ENCODE assay signal across 15 cellular contexts in the genomic region with DNA sequence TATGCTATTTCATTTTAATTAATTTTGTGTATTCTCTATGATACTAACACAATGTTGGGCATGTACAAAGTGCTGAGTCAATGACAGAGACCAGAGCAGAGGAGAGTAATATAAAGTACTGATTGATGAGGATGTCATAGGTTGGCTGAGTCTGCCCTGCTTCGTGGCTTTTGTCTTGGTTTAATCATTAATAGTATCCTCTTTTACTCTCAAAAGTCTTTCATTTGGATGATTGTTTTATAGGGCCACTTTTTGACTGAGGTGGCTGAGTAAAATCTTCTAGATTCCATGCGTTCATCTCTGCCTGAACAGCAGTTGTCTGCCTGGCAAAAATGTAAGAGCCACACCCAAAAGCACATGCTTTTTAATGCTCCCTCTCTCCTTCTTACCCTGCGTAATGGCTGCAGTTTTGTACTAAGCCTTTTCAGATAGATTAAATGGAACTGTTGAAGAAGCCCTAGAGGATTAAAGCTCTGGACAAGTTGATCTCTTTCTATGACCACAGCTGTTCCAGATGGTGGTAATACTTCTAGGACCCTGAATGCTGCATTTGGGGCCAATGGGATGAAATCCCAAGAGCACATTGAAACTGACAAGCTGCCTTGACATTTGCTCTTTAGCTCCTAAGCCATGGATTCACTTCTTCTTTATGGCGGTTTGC. TPM values are rescaled to one million over a fixed set of nuclear protein-coding genes. Genes with fewer than 3 reads are reported as not detected.
A peak's percentile ranks its signal among the peaks of the same experiment; 100 is the strongest.
DNase-seq lines count a peak whose midpoint lies in the region; ATAC-seq, FAIRE-seq and TF ChIP-seq lines count a peak whose summit lies in the region.
"Had no signal": no experiment of that assay in that cellular context is flagged by ENCODE, and none has a peak within 500 bp of the region (broad histone marks: within the 10 kb centered on the region; RNA-seq: fewer than 3 reads in every experiment).

No MANE protein-coding gene starts in this region.

- no peak overlapping the region for H3K27ac Mint-ChIP-seq in endodermal cell
- H3K27ac Mint-ChIP-seq: activated naive CD8-positive, alpha-beta T cell had no signal

- TF ChIP-seq POLR2A in HepG2 (IDR thresholded peaks at IDR 0.05; ENCODE audit: insufficient read depth in 1 of 2, low read depth in 2 of 2, low read length in 2 of 2) (no peak), vagina (IDR thresholded peaks at IDR 0.05) (no peak)

- H3K27me3 Mint-ChIP-seq in endodermal cell (ENCODE audit: insufficient read depth) = no peaks in the 10 kb centered on the region
- H3K27me3 Mint-ChIP-seq: activated naive CD8-positive, alpha-beta T cell; central memory CD8-positive, alpha-beta T cell; naive B cell had no signal

- no peak overlapping the region for H2AFZ ChIP-seq in HepG2 (ENCODE audit: low read length)

- no peaks in the 10 kb centered on the region for H3K27me3 ChIP-seq in right atrium auricular region
- H3K27me3 ChIP-seq in endodermal cell (ENCODE audit: control insufficient read depth, insufficient read depth, low read length, poor library complexity, severe bottlenecking) = no peaks in the 10 kb centered on the region
- H3K27me3 ChIP-seq in HepG2 (ENCODE audit: control insufficient read depth in 1 of 2, insufficient read depth in 2 of 2, low read length in 2 of 2) = no peaks in the 10 kb centered on the region
- H3K27me3 ChIP-seq in vagina = no peaks in the 10 kb centered on the region
- H3K27me3 ChIP-seq: SJSA1 had no signal

- no peaks in the 10 kb centered on the region for H3K9me3 Mint-ChIP-seq in endodermal cell
- H3K9me3 Mint-ChIP-seq: central memory CD8-positive, alpha-beta T cell; naive B cell had no signal

- no peaks in the 10 kb centered on the region for H3K9me3 ChIP-seq in right atrium auricular region
- H3K9me3 ChIP-seq in endodermal cell (ENCODE audit: control insufficient read depth, low read length) = peaks cover 8% of the 10 kb centered on the region
- H3K9me3 ChIP-seq in HepG2 (ENCODE audit: low read length) = no peaks in the 10 kb centered on the region
- H3K9me3 ChIP-seq in vagina = no peaks in the 10 kb centered on the region
- H3K9me3 ChIP-seq: SJSA1 had no signal

- H3K79me2 ChIP-seq in HepG2 (ENCODE audit: insufficient read depth, low read length) = no peaks in the 10 kb centered on the region

- H3K36me3 ChIP-seq in right atrium auricular region = no peaks in the 10 kb centered on the region
- no peaks in the 10 kb centered on the region for H3K36me3 ChIP-seq in endodermal cell (ENCODE audit: control insufficient read depth, insufficient read depth, low read length)
- no peaks in the 10 kb centered on the region for H3K36me3 ChIP-seq in HepG2 (replicated peaks in 1 of 2; ENCODE audit: control insufficient read depth in 1 of 2, insufficient read depth in 2 of 2, low read length in 2 of 2)
- H3K36me3 ChIP-seq in vagina = no peaks in the 10 kb centered on the region
- H3K36me3 ChIP-seq: SJSA1 had no signal

- intact Hi-C loops in Right ventricle myocardium inferior (cut with DNase I) = no loop called here
- intact Hi-C loops in HepG2 (cut with micrococcal nuclease; ENCODE audit: unreplicated experiment) = no loop called here
- intact Hi-C loops in vagina (cut with DNase I) = no loop called here

- no peaks in the 10 kb centered on the region for H4K20me1 ChIP-seq in HepG2 (ENCODE audit: insufficient read depth, low read length)

- H3K4me1 Mint-ChIP-seq in endodermal cell = peaks cover 22% of the 10 kb centered on the region

- in situ Hi-C loops in HepG2 (cut with HindIII; ENCODE audit: extremely low pct_ligation_motif_present, low pct_unique_long_range_greater_than_20kb) = no loop called here

- H3K4me2 ChIP-seq in HepG2 (ENCODE audit: low read depth, low read length) = no peak overlapping the region
- H3K4me2 ChIP-seq: KMS-11 had no signal

- no peak for FAIRE-seq in HepG2 (lab: Jason Lieb, UNC)

- H3K27ac ChIP-seq in right atrium auricular region (no peak overlapping the region), endodermal cell (ENCODE audit: low read depth, low read length) (peak overlapping the region; percentile 62), HepG2 (ENCODE audit: extremely low read length, insufficient read depth, low read length) (no peak overlapping the region), vagina (peak overlapping the region; percentile 54)
- H3K27ac ChIP-seq: KMS-11, SJSA1 had no signal

- H3K4me1 ChIP-seq in right atrium auricular region (peaks cover 0 to 13% of the 10 kb centered on the region in 2 donors), endodermal cell (ENCODE audit: control insufficient read depth, insufficient read depth, low read length) (peaks cover 4% of the 10 kb centered on the region), HepG2 (ENCODE audit: insufficient read depth, low read length) (peaks cover 31% of the 10 kb centered on the region), vagina (peaks cover 18% of the 10 kb centered on the region)
- H3K4me1 ChIP-seq: SJSA1 had no signal

- peaks cover 12% of the 10 kb centered on the region for H3K36me3 Mint-ChIP-seq in endodermal cell (ENCODE audit: low read depth)

- no peak for TF ChIP-seq EP300 in HepG2 (IDR thresholded peaks at IDR 0.05; ENCODE audit: low read depth in 2 of 2, low read length in 2 of 2)
- TF ChIP-seq EP300 in HepG2 (CRISPR knock-in tag; IDR thresholded peaks at IDR 0.05; ENCODE audit: borderline replicate concordance) = no peak

- no peak overlapping the region for H3K4me3 ChIP-seq in right atrium auricular region
- H3K4me3 ChIP-seq in endodermal cell (ENCODE audit: low read length) = no peak overlapping the region
- H3K4me3 ChIP-seq in HepG2 (replicated peaks in 1 of 3; ENCODE audit: insufficient read depth in 1 of 3, low read depth in 2 of 3, low read length in 3 of 3) = no peak overlapping the region
- H3K4me3 ChIP-seq in vagina = no peak overlapping the region
- H3K4me3 ChIP-seq: SJSA1 had no signal

- BruUV-seq in HepG2 (replicated peaks; lab: Mats Ljungman, UMichigan) = no TSS peak

- TF ChIP-seq RAD21 in HepG2 (CRISPR knock-in tag; IDR thresholded peaks at IDR 0.05) = no peak

- 89 to 95% methylated on average over 2 to 3 of the region's 4 CpGs for WGBS in endodermal cell (ENCODE audit: insufficient coverage in 1 of 2, insufficient read length in 1 of 2), 2 experiments
- WGBS in HepG2 (ENCODE audit: low lambda C conversion rate) = 74% methylated on average over 4 of the region's 4 CpGs

- DNase-seq in Right ventricle myocardium inferior (ENCODE audit: missing footprints) = no peak
- DNase-seq in right atrium auricular region (ENCODE audit: low spot score) = no peak
- DNase-seq in endodermal cell = peak; percentile 35
- no peak for DNase-seq in HepG2 (ENCODE audit: low spot score)
- no peak for DNase-seq in vagina (ENCODE audit: extremely low spot score in 2 of 2)
- DNase-seq in NOMO-1 treated with dmso at 0.1 percent for 144 hours (lab: John Stamatoyannopoulos, UW; ENCODE audit: unreplicated experiment) = no peak
- DNase-seq: naive B cell, NCI-H1930 had no signal

- POLR2A ChIA-PET in HepG2 (lab: Yijun Ruan, JAX) = no interaction called here

- ATAC-seq in Right ventricle myocardium inferior (peak; percentile 80), HepG2 (peak; percentile 25; the same call in 1 of the 3 replicates), HG03442 (IDR thresholded peaks at IDR 0.05; ENCODE audit: unreplicated experiment) (no peak), HG03025 (IDR thresholded peaks at IDR 0.05; ENCODE audit: low FRiP score, unreplicated experiment) (no peak)
- ATAC-seq: WTC11 had no signal

- TF ChIP-seq CTCF in right atrium auricular region (IDR thresholded peaks at IDR 0.05) = no peak
- TF ChIP-seq CTCF in endodermal cell (conservative IDR thresholded peaks at IDR 0.05) = no peak
- TF ChIP-seq CTCF in HepG2 (CRISPR knock-in tag; IDR thresholded peaks at IDR 0.05) = no peak
- no peak for TF ChIP-seq CTCF in vagina (IDR thresholded peaks at IDR 0.05)

- no peak overlapping the region for H3K9ac ChIP-seq in endodermal cell (ENCODE audit: extremely low read depth, low read length, poor library complexity, severe bottlenecking)
- no peak overlapping the region for H3K9ac ChIP-seq in HepG2 (ENCODE audit: insufficient read depth, low read depth, low read length)
- H3K9ac ChIP-seq: KMS-11 had no signal

- H3K4me3 Mint-ChIP-seq in endodermal cell = no peak overlapping the region
- H3K4me3 Mint-ChIP-seq: activated naive CD8-positive, alpha-beta T cell; central memory CD8-positive, alpha-beta T cell; naive B cell; WTC11 had no signal

- CTCF ChIA-PET in HepG2 (lab: Yijun Ruan, JAX; ENCODE audit: low intra/inter-chr PET ratio, low total read pairs) = no interaction called here

TF ChIP-seq in HepG2, 621 proteins besides CTCF, POLR2A, EP300 and RAD21 (continues in another document):
- TF ChIP-seq HNRNPL (IDR thresholded peaks at IDR 0.05; ENCODE audit: low read depth, low read length) = no peak

RNA-seq across cellular contexts. Expression of a gene that starts 59.8 kb away (rescaled TPM):
- total RNA-seq in Right ventricle myocardium inferior (3.8 TPM), right atrium auricular region (1 to 10 TPM in 1 of 2 donors, under 1 TPM in 1; 0.90 to 5.3 TPM), endodermal cell (10 to 100 TPM; 42.2 to 55.3 TPM), HepG2 (2016; rRNA removed; fragmentation: Illumina TruSeq; extraction: Trizol) (33.6 and 48.4 TPM in 2 replicates), vagina (10.3 TPM)
- polyA plus RNA-seq in endodermal cell (2013, experiment 1 of 2) = 24.1 TPM
- 19.3 TPM for polyA plus RNA-seq in endodermal cell (2013, experiment 2 of 2)
- total RNA-seq in HepG2 (2016; cell fraction: cytosol; rRNA removed; fragmentation: Illumina TruSeq; extraction: Trizol; ENCODE audit: low read depth) = 18.3 and 21.7 TPM in 2 replicates
- 36.2 and 45.7 TPM in 2 replicates for total RNA-seq in HepG2 (2016; cell fraction: insoluble cytoplasmic fraction; rRNA removed; fragmentation: Illumina TruSeq; extraction: Trizol)
- 39.5 and 42.7 TPM in 2 replicates for total RNA-seq in HepG2 (2016; cell fraction: membrane; rRNA removed; fragmentation: Illumina TruSeq; extraction: Trizol)
- 16.9 and 22.6 TPM in 2 replicates for total RNA-seq in HepG2 (2016; cell fraction: nucleus; rRNA removed; fragmentation: Illumina TruSeq; extraction: Trizol)
- polyA plus RNA-seq in HepG2 (2011; rRNA removed) = 3.5 and 5.1 TPM in 2 replicates
- 3.0 and 3.9 TPM in 2 replicates for polyA plus RNA-seq in HepG2 (2011; cell fraction: cytosol; rRNA removed)
- 1.6 and 1.8 TPM in 2 replicates for polyA plus RNA-seq in HepG2 (2011; cell fraction: nucleus; rRNA removed)
- polyA plus RNA-seq in HepG2 (2012) = 4.5 and 5.8 TPM in 2 replicates
- 14.9 and 18.7 TPM in 2 replicates for polyA plus RNA-seq in HepG2 (2016; cell fraction: cytosol; fragmentation: Illumina TruSeq; extraction: Trizol; ENCODE audit: low read depth)
- 28.6 and 35.3 TPM in 2 replicates for polyA plus RNA-seq in HepG2 (2016; cell fraction: insoluble cytoplasmic fraction; fragmentation: Illumina TruSeq; extraction: Trizol; ENCODE audit: low read depth)
- 23.6 and 28.6 TPM in 2 replicates for polyA plus RNA-seq in HepG2 (2016; cell fraction: membrane; fragmentation: Illumina TruSeq; extraction: Trizol; ENCODE audit: low read depth)
- 13.3 and 14.0 TPM in 2 replicates for polyA plus RNA-seq in HepG2 (2016; cell fraction: nucleus; fragmentation: Illumina TruSeq; extraction: Trizol; ENCODE audit: insufficient read depth, low read depth)
- 7.3 and 29.0 TPM in 2 replicates for polyA minus RNA-seq in HepG2 (2011; rRNA and poly(A)+ RNA removed; ENCODE audit: low replicate concordance)
- 3.5 and 4.1 TPM in 2 replicates for polyA minus RNA-seq in HepG2 (2011; cell fraction: cytosol; rRNA and poly(A)+ RNA removed)
- 7.3 and 9.3 TPM in 2 replicates for polyA minus RNA-seq in HepG2 (2011; cell fraction: nucleus; rRNA and poly(A)+ RNA removed)

Comparison
In these comparisons a context has a peak if more than half of its experiments do, and no peak if none do; other contexts are left out.
1. ATAC-seq: peak in Right ventricle myocardium inferior (single experiment) and HepG2 (single experiment); none in HG03442 (single experiment) and HG03025 (single experiment).
2. H3K27ac ChIP-seq: peak in endodermal cell (single experiment) and vagina (single experiment); none in right atrium auricular region (0 of 2) and HepG2 (single experiment).